ENCODE assay signal across 8 cellular contexts in the genomic region with DNA sequence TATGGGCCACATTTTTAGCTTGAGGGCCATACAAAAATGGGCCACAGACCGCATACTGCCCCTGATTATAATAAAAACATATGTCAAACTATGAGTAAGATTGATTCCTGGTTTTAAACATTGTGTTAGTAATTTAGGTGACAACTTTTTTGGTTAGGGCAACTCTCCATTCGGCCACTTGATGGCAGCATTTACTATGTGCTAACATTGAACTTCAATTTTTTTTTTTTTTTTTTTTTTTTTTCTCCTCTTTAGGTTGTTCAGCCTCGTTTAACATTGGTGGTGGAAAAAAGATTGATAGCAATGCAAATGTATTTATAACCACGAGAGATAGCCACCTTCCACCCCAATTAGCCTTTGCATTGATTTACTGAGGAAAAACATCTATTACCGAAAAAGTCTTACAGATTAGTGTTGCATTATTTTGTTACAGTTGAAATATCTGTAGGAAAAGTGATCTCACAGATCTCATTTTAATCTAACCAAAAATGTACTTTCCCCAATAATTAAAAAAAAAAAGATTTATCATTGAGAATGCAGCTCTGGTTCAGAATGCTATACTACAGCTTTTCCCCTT.
DNase-seq lines count a peak whose midpoint lies in the region; ATAC-seq, FAIRE-seq and TF ChIP-seq lines count a peak whose summit lies in the region.

No MANE protein-coding gene starts in this region.

- CTCF ChIA-PET in activated B cell treated with CpG ODN at 0.5 μM for 24 hours (lab: Charles Lee), result interaction anchor here (0.6 to 1.1 kb wide), 5 partner anchors 10 to 1465 kb away, joined by 3 read pairs; no protein-coding TSS in a partner anchor
- CTCF ChIA-PET in endothelial cell of umbilical vein (lab: Charles Lee), result interaction anchor here (0.6 to 3.7 kb wide), 32 partner anchors 26 to 1699 kb away, joined by 3 to 16 read pairs (median 3); a partner anchor contains a TSS

- ATAC-seq in GM21723 (IDR thresholded peaks at IDR 0.05; ENCODE audit: unreplicated experiment), result peak; percentile 68
- peak; percentile 37 for ATAC-seq in activated B cell treated with CpG ODN at 0.5 μM for 24 hours (ENCODE audit: low read depth)
- ATAC-seq in naive B cell (ENCODE audit: low read depth in 2 of 2), result no peak

- dilution Hi-C loops in endothelial cell of umbilical vein (cut with MboI; ENCODE audit: extremely low pct_ligation_motif_present, low sequenced_read_pairs), result no loop called here

- H3K9me3 ChIP-seq in endothelial cell of umbilical vein (replicated peaks; ENCODE audit: control insufficient read depth, insufficient read depth, low read length), result no peaks in the 10 kb centered on the region
- peaks cover 0 to 8% (median under 1%) of the 10 kb centered on the region in 4 donors for H3K9me3 ChIP-seq in tibial nerve

- POLR2A ChIA-PET in activated B cell treated with CpG ODN at 0.5 μM for 24 hours (lab: Charles Lee) (interaction anchor here (0.6 to 0.7 kb wide), 3 partner anchors 740 to 1737 kb away, joined by 3 to 4 read pairs (median 3); no protein-coding TSS in a partner anchor), endothelial cell of umbilical vein (lab: Charles Lee) (interaction anchor here (1.1 kb wide), 1 partner anchor 926 kb away, joined by 4 read pairs; no protein-coding TSS in a partner anchor)

- no peak overlapping the region for H2AFZ ChIP-seq in endothelial cell of umbilical vein (ENCODE audit: low read depth, low read length)

- peak; percentile 92 for TF ChIP-seq CTCF in activated B cell treated with CpG ODN at 0.5 μM for 24 hours (IDR thresholded peaks at IDR 0.05)
- TF ChIP-seq CTCF in endothelial cell of umbilical vein (IDR thresholded peaks at IDR 0.05; ENCODE audit: extremely low read depth in 1 of 2, insufficient read depth in 1 of 2, low read depth in 1 of 2, low read length in 2 of 2), result peak; percentile 52 to 57
- TF ChIP-seq CTCF in tibial nerve (IDR thresholded peaks at IDR 0.05), result peak; percentile 61 to 74 (median 69)

- H3K9me3 Mint-ChIP-seq in activated B cell treated with CpG ODN at 0.5 μM for 24 hours, result no peaks in the 10 kb centered on the region
- peaks cover 0 to 3% (median 0%) of the 10 kb centered on the region in 7 donors for H3K9me3 Mint-ChIP-seq in naive B cell

- no peak overlapping the region for H3K4me3 Mint-ChIP-seq in activated B cell treated with CpG ODN at 0.5 μM for 24 hours
- no peak overlapping the region for H3K4me3 Mint-ChIP-seq in naive B cell

- no peaks in the 10 kb centered on the region for H4K20me1 ChIP-seq in endothelial cell of umbilical vein (replicated peaks; ENCODE audit: control insufficient read depth, extremely low read depth, insufficient read depth, low read length)

- no peaks in the 10 kb centered on the region for H3K9me1 ChIP-seq in endothelial cell of umbilical vein (replicated peaks; ENCODE audit: control insufficient read depth, extremely low read depth, insufficient read depth, low read length)

- no peaks in the 10 kb centered on the region for H3K36me3 Mint-ChIP-seq in activated B cell treated with CpG ODN at 0.5 μM for 24 hours (ENCODE audit: low read depth)
- peaks cover 0 to under 1% of the 10 kb centered on the region in 2 donors for H3K36me3 Mint-ChIP-seq in naive B cell

- peak; percentile 35 for FAIRE-seq in endothelial cell of umbilical vein (lab: Jason Lieb, UNC)

- no peaks in the 10 kb centered on the region for H3K36me3 ChIP-seq in endothelial cell of umbilical vein (ENCODE audit: control insufficient read depth in 2 of 2, extremely low read depth in 1 of 2, insufficient read depth in 2 of 2, low read length in 2 of 2)
- H3K36me3 ChIP-seq in tibial nerve, result no peaks in the 10 kb centered on the region

- no peaks in the 10 kb centered on the region for H3K79me2 ChIP-seq in endothelial cell of umbilical vein (ENCODE audit: control insufficient read depth, insufficient read depth, low read length)

- H3K27me3 ChIP-seq in endothelial cell of umbilical vein (ENCODE audit: control insufficient read depth in 2 of 2, insufficient read depth in 2 of 2, low read length in 2 of 2) (no peaks in the 10 kb centered on the region), tibial nerve (no peaks in the 10 kb centered on the region)

- H3K27ac Mint-ChIP-seq in activated B cell treated with CpG ODN at 0.5 μM for 24 hours (no peak overlapping the region), naive B cell (no peak overlapping the region)

- peak in 1 of 2 donors; percentile 7 for TF ChIP-seq EP300 in tibial nerve (IDR thresholded peaks at IDR 0.05)

- peaks cover 3% of the 10 kb centered on the region for H3K4me1 Mint-ChIP-seq in activated B cell treated with CpG ODN at 0.5 μM for 24 hours
- peaks cover 0 to 6% (median 0%) of the 10 kb centered on the region in 3 donors for H3K4me1 Mint-ChIP-seq in naive B cell

- H3K9ac ChIP-seq in endothelial cell of umbilical vein (replicated peaks; ENCODE audit: extremely low read depth, insufficient read depth, low read length), result no peak overlapping the region

- peak; percentile 36 for DNase-seq in COLO668 (lab: John Stamatoyannopoulos, UW; ENCODE audit: unreplicated experiment)
- DNase-seq in NCI-H2081 treated with DMSO at 0.1 percent for 48 hours (lab: John Stamatoyannopoulos, UW), result peak; percentile 1
- DNase-seq in activated B cell treated with CpG ODN at 0.5 μM for 24 hours, result no peak
- peak; percentile 68 for DNase-seq in endothelial cell of umbilical vein (ENCODE audit: low read depth, low spot score)
- peak; percentile 42 for DNase-seq in naive B cell
- DNase-seq in tibial nerve (ENCODE audit: low spot score in 2 of 2), result peak; percentile 48 to 77
- DNase-seq in epidermal melanocyte (ENCODE audit: insufficient read length, low spot score), result no peak

- WGBS in tibial nerve, 2 donors, result 7 to 10% methylated on average over 5 of the region's 5 CpGs

- no peaks in the 10 kb centered on the region for H3K27me3 Mint-ChIP-seq in activated B cell treated with CpG ODN at 0.5 μM for 24 hours
- no peaks in the 10 kb centered on the region for H3K27me3 Mint-ChIP-seq in naive B cell

- TF ChIP-seq POLR2A in endothelial cell of umbilical vein (IDR thresholded peaks at IDR 0.05; ENCODE audit: low read depth, low read length) (no peak), tibial nerve (IDR thresholded peaks at IDR 0.05) (no peak)

- no TSS peak for BruUV-seq in endothelial cell of umbilical vein (replicated peaks; lab: Mats Ljungman, UMichigan)

- no peak overlapping the region for H3K27ac ChIP-seq in endothelial cell of umbilical vein (ENCODE audit: insufficient read depth, low read depth, low read length)
- peak overlapping the region in 1 of 4 donors; percentile 3 for H3K27ac ChIP-seq in tibial nerve

- no peaks in the 10 kb centered on the region for H3K4me1 ChIP-seq in endothelial cell of umbilical vein (ENCODE audit: control insufficient read depth, extremely low read depth, insufficient read depth, low read length)
- H3K4me1 ChIP-seq in tibial nerve, result peaks cover 0 to 27% (median 1%) of the 10 kb centered on the region in 4 donors

- H3K4me3 ChIP-seq in endothelial cell of umbilical vein (replicated peaks in 1 of 3; ENCODE audit: insufficient read depth in 1 of 3, low read depth in 1 of 3, low read length in 3 of 3) (no peak overlapping the region), tibial nerve (no peak overlapping the region)

- intact Hi-C loops in activated B cell treated with CpG ODN at 0.5 μM for 24 hours (cut with micrococcal nuclease) (loop anchor here (2.0 to 5.0 kb wide), 4 partner anchors 851 to 1266 kb away; no protein-coding TSS in a partner anchor), endothelial cell of umbilical vein (cut with micrococcal nuclease) (loop anchor here (1.0 to 10.0 kb wide), 9 partner anchors 144 to 1742 kb away; a partner anchor contains a TSS)

- no peak overlapping the region for H3K4me2 ChIP-seq in endothelial cell of umbilical vein (ENCODE audit: insufficient read depth, low read length)

TF ChIP-seq in endothelial cell of umbilical vein, 7 proteins besides CTCF, POLR2A, EP300 and RAD21:
- no peak for TF ChIP-seq POLR2AphosphoS5 (IDR thresholded peaks at IDR 0.05; ENCODE audit: insufficient read depth, low read depth, low read length)
- TF ChIP-seq JUN (IDR thresholded peaks at IDR 0.05; ENCODE audit: borderline replicate concordance, insufficient read depth, insufficient read length, low read depth), result no peak
- no peak for TF ChIP-seq GATA2 (IDR thresholded peaks at IDR 0.05; ENCODE audit: insufficient read depth, insufficient read length, low read depth, low read length)
- TF ChIP-seq, protein P1, sequence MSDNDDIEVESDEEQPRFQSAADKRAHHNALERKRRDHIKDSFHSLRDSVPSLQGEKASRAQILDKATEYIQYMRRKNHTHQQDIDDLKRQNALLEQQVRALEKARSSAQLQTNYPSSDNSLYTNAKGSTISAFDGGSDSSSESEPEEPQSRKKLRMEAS (IDR thresholded peaks at IDR 0.05; ENCODE audit: insufficient read depth, insufficient read length), result no peak
- TF ChIP-seq FOS (IDR thresholded peaks at IDR 0.05; ENCODE audit: borderline replicate concordance, insufficient read depth, low read length), result no peak
- no peak for TF ChIP-seq MYC (IDR thresholded peaks at IDR 0.05; ENCODE audit: low read depth, low read length)
- TF ChIP-seq EZH2 (IDR thresholded peaks at IDR 0.05; ENCODE audit: borderline replicate concordance, low read depth, low read length, severe bottlenecking), result no peak

Comparison
In these comparisons a context has a peak if more than half of its experiments do, and no peak if none do; other contexts are left out.
1. DNase-seq: peak in COLO668 (single experiment), NCI-H2081 treated with DMSO at 0.1 percent for 48 hours (single experiment), endothelial cell of umbilical vein (single experiment), naive B cell (single experiment) and tibial nerve (2 of 2); none in activated B cell treated with CpG ODN at 0.5 μM for 24 hours (single experiment) and epidermal melanocyte (single experiment).
2. ATAC-seq: peak in GM21723 (single experiment) and activated B cell treated with CpG ODN at 0.5 μM for 24 hours (single experiment); none in naive B cell (0 of 2).
3. Peak in every context shown above with its lines, with median percentiles within 50 percentile points of each other: CTCF ChIP-seq.